Comparison of ENCODE assay signal across 18 cellular contexts in genomic region chr10:5973069-5973468, GRCh38. TPM values are rescaled to one million over a fixed set of nuclear protein-coding genes. Genes with fewer than 3 reads are reported as not detected.
"Had no signal": no experiment of that assay in that cellular context is flagged by ENCODE, and none has a peak within 500 bp of the region (broad histone marks: within the 10 kb centered on the region; RNA-seq: fewer than 3 reads in every experiment).

No MANE protein-coding gene starts in this region.

- DNase-seq: activated B cell treated with CpG ODN at 0.5 μM for 24 hours; activated CD4-positive, alpha-beta memory T cell treated with anti-CD3 and anti-CD28 coated beads, Interleukin-2, amount 10 ng/mL, durations not matched to agents 7 days and 5 days; activated CD4-positive, alpha-beta T cell treated with anti-CD3 and anti-CD28 coated beads for 4 hours; activated naive CD4-positive, alpha-beta T cell treated with anti-CD3 and anti-CD28 coated beads, Interleukin-2, amount 10 ng/mL, durations not matched to agents 7 days and 5 days; activated T-cell treated with anti-CD3 and anti-CD28 coated beads, Interleukin-2, amount 50 U/mL, for 24 hours; cortex of kidney; mammary epithelial cell; small intestine; stimulated activated CD4-positive, alpha-beta T cell treated with anti-CD3 and anti-CD28 coated beads, Interleukin-15, amount 100 ng/mL, for 24 hours; stimulated activated CD4-positive, alpha-beta T cell treated with anti-CD3 and anti-CD28 coated beads, Interleukin-2, amount 100 ng/mL, for 48 hours; testis had no signal

- H3K36me3 ChIP-seq: breast epithelium, neural progenitor cell, prostate gland, right atrium auricular region had no signal

- H3K27me3 Mint-ChIP-seq: activated B cell treated with CpG ODN at 0.5 μM for 24 hours; activated CD4-positive, alpha-beta memory T cell treated with anti-CD3 and anti-CD28 coated beads, Interleukin-2, amount 10 ng/mL, durations not matched to agents 7 days and 5 days; activated T-cell treated with anti-CD3 and anti-CD28 coated beads, Interleukin-2, amount 50 U/mL, for 24 hours had no signal

- H3K27ac ChIP-seq: breast epithelium, neural progenitor cell, prostate gland, right atrium auricular region, testis had no signal

- ATAC-seq: left lobe of liver had no signal

- H3K9me3 ChIP-seq: breast epithelium, prostate gland, right atrium auricular region, testis had no signal

- H3K4me3 Mint-ChIP-seq: activated B cell treated with CpG ODN at 0.5 μM for 24 hours; activated CD4-positive, alpha-beta memory T cell treated with anti-CD3 and anti-CD28 coated beads, Interleukin-2, amount 10 ng/mL, durations not matched to agents 7 days and 5 days; activated naive CD4-positive, alpha-beta T cell treated with anti-CD3 and anti-CD28 coated beads, Interleukin-2, amount 10 ng/mL, durations not matched to agents 7 days and 5 days; activated T-cell treated with anti-CD3 and anti-CD28 coated beads, Interleukin-2, amount 50 U/mL, for 24 hours; neural progenitor cell; type B pancreatic cell had no signal

- H3K4me3 ChIP-seq: breast epithelium, neural progenitor cell, prostate gland, right atrium auricular region, testis had no signal

- H3K27me3 ChIP-seq: breast epithelium, right atrium auricular region, testis had no signal

- H3K27ac Mint-ChIP-seq: activated B cell treated with CpG ODN at 0.5 μM for 24 hours; activated CD4-positive, alpha-beta memory T cell treated with anti-CD3 and anti-CD28 coated beads, Interleukin-2, amount 10 ng/mL, durations not matched to agents 7 days and 5 days; activated naive CD4-positive, alpha-beta T cell treated with anti-CD3 and anti-CD28 coated beads, Interleukin-2, amount 10 ng/mL, durations not matched to agents 7 days and 5 days; activated T-cell treated with anti-CD3 and anti-CD28 coated beads, Interleukin-2, amount 50 U/mL, for 24 hours; neural progenitor cell; type B pancreatic cell had no signal

- H3K4me1 ChIP-seq: prostate gland, testis had no signal

- H3K9me3 Mint-ChIP-seq: activated B cell treated with CpG ODN at 0.5 μM for 24 hours; activated CD4-positive, alpha-beta memory T cell treated with anti-CD3 and anti-CD28 coated beads, Interleukin-2, amount 10 ng/mL, durations not matched to agents 7 days and 5 days; activated naive CD4-positive, alpha-beta T cell treated with anti-CD3 and anti-CD28 coated beads, Interleukin-2, amount 10 ng/mL, durations not matched to agents 7 days and 5 days; activated T-cell treated with anti-CD3 and anti-CD28 coated beads, Interleukin-2, amount 50 U/mL, for 24 hours; type B pancreatic cell had no signal

- H3K36me3 Mint-ChIP-seq: neural progenitor cell, type B pancreatic cell had no signal

RNA-seq across cellular contexts. Expression of gene IL15RA, which starts 4.3 kb away (rescaled TPM):
- total RNA-seq: frontal cortex had no signal
